ENCODE assay signal across 13 cellular contexts in genomic region chr14:73773441-73774243, GRCh38. TPM values are rescaled to one million over a fixed set of nuclear protein-coding genes. Genes with fewer than 3 reads are reported as not detected.
DNase-seq lines count a peak whose midpoint lies in the region; ATAC-seq and TF ChIP-seq lines count a peak whose summit lies in the region.
"Had no signal": no experiment of that assay in that cellular context is flagged by ENCODE, and none has a peak within 500 bp of the region (broad histone marks: within the 10 kb centered on the region; RNA-seq: fewer than 3 reads in every experiment).

No MANE protein-coding gene starts in this region.

- H3K36me3 Mint-ChIP-seq in activated naive CD8-positive, alpha-beta T cell treated with anti-CD3 and anti-CD28 coated beads for 36 hours, result peaks cover 15% of the 10 kb centered on the region
- H3K36me3 Mint-ChIP-seq in naive thymus-derived CD8-positive, alpha-beta T cell, result peaks cover 0 to 7% (median 0%) of the 10 kb centered on the region in 3 donors
- H3K36me3 Mint-ChIP-seq in chondrocyte (ENCODE audit: low read depth), result no peaks in the 10 kb centered on the region
- H3K36me3 Mint-ChIP-seq: neural progenitor cell had no signal

- POLR2A ChIA-PET in naive thymus-derived CD8-positive, alpha-beta T cell (lab: Charles Lee), result interaction anchor here (1.8 to 10.0 kb wide), 5 partner anchors 8 to 31 kb away, joined by 4 to 145 read pairs (median 18); a partner anchor contains a TSS

- H3K4me3 ChIP-seq in left ventricle myocardium inferior (no peak overlapping the region), heart right ventricle (no peak overlapping the region)
- H3K4me3 ChIP-seq: neural progenitor cell had no signal

- no peaks in the 10 kb centered on the region for H3K27me3 Mint-ChIP-seq in activated naive CD8-positive, alpha-beta T cell treated with anti-CD3 and anti-CD28 coated beads for 36 hours
- H3K27me3 Mint-ChIP-seq in naive thymus-derived CD8-positive, alpha-beta T cell, result no peaks in the 10 kb centered on the region
- no peaks in the 10 kb centered on the region for H3K27me3 Mint-ChIP-seq in chondrocyte (ENCODE audit: low read depth)

- no peak for TF ChIP-seq CTCF in left ventricle myocardium inferior (IDR thresholded peaks at IDR 0.05; ENCODE audit: borderline replicate concordance)
- TF ChIP-seq CTCF in heart right ventricle (IDR thresholded peaks at IDR 0.05), result no peak
- no peak for TF ChIP-seq CTCF in chondrocyte (IDR thresholded peaks at IDR 0.05)

- H3K27ac Mint-ChIP-seq in activated naive CD8-positive, alpha-beta T cell treated with anti-CD3 and anti-CD28 coated beads for 36 hours, result peak overlapping the region; percentile 57
- H3K27ac Mint-ChIP-seq in naive thymus-derived CD8-positive, alpha-beta T cell, result peak overlapping the region in 9 of 10 donors; percentile 56 to 95 (median 88)
- no peak overlapping the region for H3K27ac Mint-ChIP-seq in chondrocyte (ENCODE audit: unreplicated experiment)

- ATAC-seq in heart right ventricle (no peak), GM21526 (IDR thresholded peaks at IDR 0.05; ENCODE audit: low FRiP score, unreplicated experiment) (no peak), GM18520 (IDR thresholded peaks at IDR 0.05; ENCODE audit: unreplicated experiment) (no peak), HG02623 (IDR thresholded peaks at IDR 0.05; ENCODE audit: unreplicated experiment) (no peak)
- ATAC-seq in naive thymus-derived CD8-positive, alpha-beta T cell, result no peak
- ATAC-seq: left cardiac atrium had no signal

- peaks cover 2% of the 10 kb centered on the region for H3K9me3 Mint-ChIP-seq in activated naive CD8-positive, alpha-beta T cell treated with anti-CD3 and anti-CD28 coated beads for 36 hours
- H3K9me3 Mint-ChIP-seq in naive thymus-derived CD8-positive, alpha-beta T cell, result no peaks in the 10 kb centered on the region
- H3K9me3 Mint-ChIP-seq in chondrocyte (ENCODE audit: low read depth), result no peaks in the 10 kb centered on the region
- H3K9me3 Mint-ChIP-seq: neural progenitor cell had no signal

- H3K36me3 ChIP-seq in left ventricle myocardium inferior (no peaks in the 10 kb centered on the region), heart right ventricle (peaks cover 0 to 9% (median 0%) of the 10 kb centered on the region in 9 donors)
- H3K36me3 ChIP-seq: neural progenitor cell had no signal

- intact Hi-C loops in left ventricle myocardium inferior (cut with micrococcal nuclease), result no loop called here
- intact Hi-C loops in heart right ventricle (cut with DNase I), result no loop called here

- H3K4me1 ChIP-seq in left ventricle myocardium inferior (peaks cover 98% of the 10 kb centered on the region), heart right ventricle (peaks cover 39 to 98% (median 83%) of the 10 kb centered on the region in 9 donors)

- no peaks in the 10 kb centered on the region for H3K9me3 ChIP-seq in left ventricle myocardium inferior (replicated peaks)
- H3K9me3 ChIP-seq in heart right ventricle, result no peaks in the 10 kb centered on the region

- H3K27me3 ChIP-seq in left ventricle myocardium inferior (ENCODE audit: low read depth) (no peaks in the 10 kb centered on the region), heart right ventricle (no peaks in the 10 kb centered on the region)

- DNase-seq in left ventricle myocardium inferior, result no peak
- no peak for DNase-seq in heart right ventricle
- no peak for DNase-seq in activated naive CD8-positive, alpha-beta T cell treated with anti-CD3 and anti-CD28 coated beads for 36 hours
- DNase-seq in naive thymus-derived CD8-positive, alpha-beta T cell, result no peak
- DNase-seq in chondrocyte (ENCODE audit: low spot score), result no peak
- DNase-seq: Kasumi-1; left cardiac atrium; NCI-H2081 treated with DMSO at 0.1 percent for 48 hours; stimulated activated CD4-positive, alpha-beta T cell treated with anti-CD3 and anti-CD28 coated beads, Interleukin-12 subunit alpha, Interleukin-12 subunit beta, amount 100 ng/mL, for 4 hours had no signal

- no peak overlapping the region for H3K4me3 Mint-ChIP-seq in activated naive CD8-positive, alpha-beta T cell treated with anti-CD3 and anti-CD28 coated beads for 36 hours
- peak overlapping the region in 2 of 10 donors; percentile 6 to 18 for H3K4me3 Mint-ChIP-seq in naive thymus-derived CD8-positive, alpha-beta T cell
- no peak overlapping the region for H3K4me3 Mint-ChIP-seq in chondrocyte (ENCODE audit: unreplicated experiment)
- H3K4me3 Mint-ChIP-seq: neural progenitor cell had no signal

- peak overlapping the region; percentile 61 for H3K27ac ChIP-seq in left ventricle myocardium inferior (replicated peaks)
- H3K27ac ChIP-seq in heart right ventricle, result peak overlapping the region in 5 of 10 donors; percentile 8 to 64 (median 50)
- H3K27ac ChIP-seq: neural progenitor cell had no signal

- 86 to 91% methylated on average over 11 of the region's 11 CpGs for WGBS in heart right ventricle, 2 donors

- peaks cover 76% of the 10 kb centered on the region for H3K4me1 Mint-ChIP-seq in activated naive CD8-positive, alpha-beta T cell treated with anti-CD3 and anti-CD28 coated beads for 36 hours
- H3K4me1 Mint-ChIP-seq in naive thymus-derived CD8-positive, alpha-beta T cell, result peaks cover 42 to 91% (median 85%) of the 10 kb centered on the region in 4 donors
- peaks cover 41% of the 10 kb centered on the region for H3K4me1 Mint-ChIP-seq in chondrocyte (ENCODE audit: low read depth)

RNA-seq across cellular contexts. Expression of gene PNMA1, which starts 59.5 kb away (rescaled TPM):
- total RNA-seq in left ventricle myocardium inferior (19.2 TPM), heart right ventricle (10 to 100 TPM; 13.9 to 30.8 (median 23.6) TPM), chondrocyte (72.0 to 85.2 TPM (median 72.1 TPM) in 3 replicates)
- polyA plus RNA-seq in heart right ventricle, result 10 to 100 TPM in 1 of 2 donors, 1 to 10 TPM in 1; 6.6 to 15.7 TPM
- 10 to 100 TPM; 26.6 to 28.3 TPM for total RNA-seq in activated naive CD8-positive, alpha-beta T cell treated with anti-CD3 and anti-CD28 coated beads for 36 hours
- total RNA-seq in naive thymus-derived CD8-positive, alpha-beta T cell, result 10 to 100 TPM; 40.0 to 43.4 TPM
- 10 to 100 TPM; 31.6 to 37.2 (median 37.2) TPM for polyA plus RNA-seq in naive thymus-derived CD8-positive, alpha-beta T cell
